Comparison of ENCODE assay signal across 1 cellular context in genomic region chr1:62732327-62732726, GRCh38.
TF ChIP-seq lines count a peak whose summit lies in the region.

No MANE protein-coding gene starts in this region.

TF ChIP-seq in liver, 16 proteins besides CTCF, POLR2A, EP300 and RAD21 (continued from another document):
- TF ChIP-seq, protein P1, sequence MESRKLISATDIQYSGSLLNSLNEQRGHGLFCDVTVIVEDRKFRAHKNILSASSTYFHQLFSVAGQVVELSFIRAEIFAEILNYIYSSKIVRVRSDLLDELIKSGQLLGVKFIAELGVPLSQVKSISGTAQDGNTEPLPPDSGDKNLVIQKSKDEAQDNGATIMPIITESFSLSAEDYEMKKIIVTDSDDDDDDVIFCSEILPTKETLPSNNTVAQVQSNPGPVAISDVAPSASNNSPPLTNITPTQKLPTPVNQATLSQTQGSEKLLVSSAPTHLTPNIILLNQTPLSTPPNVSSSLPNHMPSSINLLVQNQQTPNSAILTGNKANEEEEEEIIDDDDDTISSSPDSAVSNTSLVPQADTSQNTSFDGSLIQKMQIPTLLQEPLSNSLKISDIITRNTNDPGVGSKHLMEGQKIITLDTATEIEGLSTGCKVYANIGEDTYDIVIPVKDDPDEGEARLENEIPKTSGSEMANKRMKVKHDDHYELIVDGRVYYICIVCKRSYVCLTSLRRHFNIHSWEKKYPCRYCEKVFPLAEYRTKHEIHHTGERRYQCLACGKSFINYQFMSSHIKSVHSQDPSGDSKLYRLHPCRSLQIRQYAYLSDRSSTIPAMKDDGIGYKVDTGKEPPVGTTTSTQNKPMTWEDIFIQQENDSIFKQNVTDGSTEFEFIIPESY (IDR thresholded peaks at IDR 0.05) = no peak
- TF ChIP-seq FOXA2 (IDR thresholded peaks at IDR 0.05) (no peak), TAF1 (conservative IDR thresholded peaks at IDR 0.05) (no peak), JUND (IDR thresholded peaks at IDR 0.05) (peak in 1 of 2 donors; percentile 33)
TF ChIP-seq in liver: peak in this region for 7.
